8 cellular contexts compared by ENCODE assay signal in genomic region chr5:149345147-149345891, GRCh38. TPM values are rescaled to one million over a fixed set of nuclear protein-coding genes. Genes with fewer than 3 reads are reported as not detected.
DNase-seq lines count a peak whose midpoint lies in the region; ATAC-seq and TF ChIP-seq lines count a peak whose summit lies in the region.

Gene GRPEL2, plus strand, starts transcription at chr5:149345499. Its CDS starts 41 bp downstream, at chr5:149345540.

- peaks cover 15% of the 10 kb centered on the region for H3K36me3 ChIP-seq in IMR-90 (ENCODE audit: control insufficient read depth, insufficient read depth, low read length)
- H3K36me3 ChIP-seq in PC-3 (ENCODE audit: low read depth, low read length) = peaks cover 33% of the 10 kb centered on the region
- H3K36me3 ChIP-seq in mucosa of stomach (ENCODE audit: control insufficient read depth, insufficient read depth, low read length) = peaks cover 4% of the 10 kb centered on the region

- in situ Hi-C loops in IMR-90 (cut with MboI; ENCODE audit: low sequenced_read_pairs) = no loop called here

- peak within 1 kb of the TSS; percentile 71; the same call in 2 of the 3 replicates for H2BK15ac ChIP-seq in IMR-90 (ENCODE audit: low read depth, low read length)

- H3K9me1 ChIP-seq in IMR-90 (ENCODE audit: insufficient read depth, low read length) = peaks cover 3% of the 10 kb centered on the region; the same call in 1 of the 2 replicates

- H3K9me2 ChIP-seq in PC-3 (replicated peaks; ENCODE audit: low read length) = no peaks in the 10 kb centered on the region

- TF ChIP-seq POLR2A in IMR-90 (IDR thresholded peaks at IDR 0.05; ENCODE audit: low read depth, low read length) (peak; percentile 71; the same call in 1 of the 2 replicates), erythroblast (IDR thresholded peaks at IDR 0.05; ENCODE audit: low read length) (peak; percentile 97)

- peak within 1 kb of the TSS; percentile 92 to 97 for H4K8ac ChIP-seq in IMR-90 (ENCODE audit: low read depth in 2 of 2, low read length in 2 of 2)

- peak within 1 kb of the TSS; percentile 95 for H4K5ac ChIP-seq in IMR-90 (ENCODE audit: low read depth, low read length)

- POLR2A ChIA-PET in IMR-90 (lab: Charles Lee; ENCODE audit: unreplicated experiment) (interaction anchor here (1.3 kb wide), 1 partner anchor 25 kb away, joined by 5 read pairs; no protein-coding TSS in a partner anchor), PC-3 (lab: Charles Lee; ENCODE audit: unreplicated experiment) (interaction anchor here (0.5 to 1.3 kb wide), 7 partner anchors 11 to 713 kb away, joined by 3 to 15 read pairs (median 5); partner anchors contain the start of gene PCYOX1L)

- ATAC-seq in GM21528 (IDR thresholded peaks at IDR 0.05; ENCODE audit: low FRiP score, unreplicated experiment) = peak; percentile 97
- peak; percentile 97 for ATAC-seq in IMR-90 (ENCODE audit: low read depth)
- ATAC-seq in PC-3 = peak; percentile 97

- peak within 1 kb of the TSS; percentile 96 for H3K4ac ChIP-seq in IMR-90 (ENCODE audit: low read depth, low read length)

- H3K79me2 ChIP-seq in PC-3 (ENCODE audit: low read length) = peaks cover 49% of the 10 kb centered on the region

- H3K23ac ChIP-seq in IMR-90 (ENCODE audit: low read depth, low read length) = peak within 1 kb of the TSS; percentile 93

- H3K79me1 ChIP-seq in IMR-90 (ENCODE audit: low read depth in 1 of 2, low read length in 2 of 2) = peaks cover 27 to 34% of the 10 kb centered on the region in 2 experiments

- H3K4me3 ChIP-seq in IMR-90 (ENCODE audit: insufficient read depth, low read depth, low read length) (peak within 1 kb of the TSS; percentile 75), PC-3 (ENCODE audit: low read length) (peak within 1 kb of the TSS; percentile 81), mucosa of stomach (ENCODE audit: low read length) (peak within 1 kb of the TSS; percentile 88)

- peak within 1 kb of the TSS; percentile 98 for H2AK5ac ChIP-seq in IMR-90 (ENCODE audit: low read depth, low read length)

- BruUV-seq in IMR-90 (replicated peaks; lab: Mats Ljungman, UMichigan) = no TSS peak
- BruUV-seq in PC-3 (replicated peaks; lab: Mats Ljungman, UMichigan) = TSS peak; percentile 56

- CTCF ChIA-PET in IMR-90 (lab: Yijun Ruan, JAX) = interaction anchor here (0.9 kb wide), 1 partner anchor 26 kb away, joined by 5 read pairs; no protein-coding TSS in a partner anchor
- CTCF ChIA-PET in PC-3 (lab: Charles Lee) = interaction anchor here (0.8 to 1.0 kb wide), 4 partner anchors 12 to 31 kb away, joined by 3 to 4 read pairs (median 4); partner anchors contain the start of gene PCYOX1L

- H4K20me1 ChIP-seq in IMR-90 (ENCODE audit: insufficient read depth, low read length) (0 out of 2 replicates have a peak, but pooled peaks cover 4% of the 10 kb centered on the region), PC-3 (ENCODE audit: low read length) (peaks cover 13% of the 10 kb centered on the region)

- H3K56ac ChIP-seq in IMR-90 (ENCODE audit: extremely low read depth, insufficient read depth, low read length) = peak within 1 kb of the TSS; percentile 94

- peaks cover 2% of the 10 kb centered on the region; the same call in 1 of the 2 replicates for H3K4me1 ChIP-seq in IMR-90 (ENCODE audit: control insufficient read depth, insufficient read depth, low read length)
- H3K4me1 ChIP-seq in PC-3 (ENCODE audit: insufficient read depth, low read length) = peaks cover 22% of the 10 kb centered on the region
- H3K4me1 ChIP-seq in mucosa of stomach (ENCODE audit: control insufficient read depth, insufficient read depth, low read length) = no peaks in the 10 kb centered on the region

- TF ChIP-seq CTCF in IMR-90 (conservative IDR thresholded peaks at IDR 0.05; ENCODE audit: low read depth, low read length) (no peak), PC-3 (conservative IDR thresholded peaks at IDR 0.05; ENCODE audit: low read depth, low read length) (no peak)

- peak within 1 kb of the TSS; percentile 96 for H2AK9ac ChIP-seq in IMR-90 (replicated peaks; ENCODE audit: low read depth, low read length, poor library complexity)

- H3K27ac ChIP-seq in IMR-90 (ENCODE audit: insufficient read depth, low read length) (peak within 1 kb of the TSS; percentile 65), PC-3 (ENCODE audit: low read length) (peak within 1 kb of the TSS; percentile 42)

- H3K18ac ChIP-seq in IMR-90 (ENCODE audit: low read depth, low read length) = peak within 1 kb of the TSS; percentile 54

- dilution Hi-C loops in IMR-90 (cut with HindIII; ENCODE audit: low sequenced_read_pairs, unreplicated experiment) = no loop called here

- peak within 1 kb of the TSS; percentile 62 for H2BK5ac ChIP-seq in IMR-90 (ENCODE audit: low read depth, low read length, poor library complexity, severe bottlenecking)

- H2BK120ac ChIP-seq in IMR-90 (ENCODE audit: low read depth, low read length) = peak within 1 kb of the TSS; percentile 49

- DNase-seq in DMS 273 treated with DMSO at 0.1 percent for 48 hours (lab: John Stamatoyannopoulos, UW) = peak; percentile 94
- DNase-seq in IMR-90 = peak; percentile 98
- peak; percentile 100 for DNase-seq in PC-3
- peak; percentile 91 for DNase-seq in activated T-cell treated with anti-CD3 and anti-CD28 coated beads for 48 hours (ENCODE audit: low read depth)
- peak; percentile 98 to 99 for DNase-seq in erythroblast (lab: John Stamatoyannopoulos, UW)
- DNase-seq in stimulated activated CD8-positive, alpha-beta memory T cell treated with anti-CD3 and anti-CD28 coated beads, Interleukin-7, amount 100 ng/mL, for 1 hour (ENCODE audit: low read depth in 2 of 2) = peak; percentile 61 to 71

- peak within 1 kb of the TSS; percentile 96 for H3K14ac ChIP-seq in IMR-90 (replicated peaks; ENCODE audit: low read depth, low read length)

- no peak for TF ChIP-seq RAD21 in IMR-90 (IDR thresholded peaks at IDR 0.05; ENCODE audit: low read length)

- no peaks in the 10 kb centered on the region for H3K9me3 ChIP-seq in IMR-90 (ENCODE audit: control insufficient read depth, insufficient read depth, low read length)
- H3K9me3 ChIP-seq in PC-3 (ENCODE audit: low read length) = no peaks in the 10 kb centered on the region
- H3K9me3 ChIP-seq in mucosa of stomach (ENCODE audit: control insufficient read depth, low read length) = no peaks in the 10 kb centered on the region

- no peaks in the 10 kb centered on the region for H3F3A ChIP-seq in PC-3 (ENCODE audit: low read length, unreplicated experiment)

- H3K27me3 ChIP-seq in IMR-90 (ENCODE audit: control insufficient read depth, insufficient read depth, low read length) = no peaks in the 10 kb centered on the region
- H3K27me3 ChIP-seq in PC-3 (ENCODE audit: low read length) = no peaks in the 10 kb centered on the region
- H3K27me3 ChIP-seq in mucosa of stomach (ENCODE audit: control insufficient read depth, insufficient read depth, low read length) = no peaks in the 10 kb centered on the region

- peak within 1 kb of the TSS; percentile 96 for H2AFZ ChIP-seq in IMR-90 (replicated peaks; ENCODE audit: low read length, poor library complexity)
- H2AFZ ChIP-seq in PC-3 (ENCODE audit: low read length) = peak within 1 kb of the TSS; percentile 93

- peak within 1 kb of the TSS; percentile 81 for H3K9ac ChIP-seq in IMR-90 (ENCODE audit: low read depth, low read length)
- peak within 1 kb of the TSS; percentile 92 for H3K9ac ChIP-seq in PC-3 (ENCODE audit: low read length)
- H3K9ac ChIP-seq in mucosa of stomach (ENCODE audit: low read length) = peak within 1 kb of the TSS; percentile 69

- H2BK20ac ChIP-seq in IMR-90 (ENCODE audit: low read depth, low read length) = no peak within 1 kb of the TSS

- intact Hi-C loops in IMR-90 (cut with micrococcal nuclease) = loop anchor here (1.0 to 5.0 kb wide), 3 partner anchors 25 to 203 kb away; partner anchors contain the start of gene ABLIM3
- intact Hi-C loops in PC-3 (cut with micrococcal nuclease) = loop anchor here (1.0 to 5.0 kb wide), 2 partner anchors 12 to 203 kb away; partner anchors contain the start of gene ABLIM3

- peak within 1 kb of the TSS; percentile 89 for H3K4me2 ChIP-seq in IMR-90 (ENCODE audit: low read depth, low read length)
- H3K4me2 ChIP-seq in PC-3 (ENCODE audit: low read length) = peak within 1 kb of the TSS; percentile 86

- WGBS in IMR-90 (ENCODE audit: extremely low coverage in 2 of 2, insufficient read length in 1 of 2), 2 experiments = 0% methylated on average over 34 of the region's 54 CpGs; no CpG with 5 or more reads in 1 of the 2 experiments

- peak within 1 kb of the TSS; percentile 95 for H4K91ac ChIP-seq in IMR-90 (ENCODE audit: insufficient read depth, low read depth, low read length)

TF ChIP-seq in IMR-90, 13 proteins besides CTCF, POLR2A, EP300 and RAD21:
- TF ChIP-seq CEBPB (IDR thresholded peaks at IDR 0.05; ENCODE audit: low read depth, low read length) (no peak), RFX5 (IDR thresholded peaks at IDR 0.05; ENCODE audit: low read depth, low read length) (no peak), MAFK (IDR thresholded peaks at IDR 0.05; ENCODE audit: low read depth, low read length) (no peak), CHD1 (IDR thresholded peaks at IDR 0.05; ENCODE audit: low read depth, low read length) (no peak), MXI1 (IDR thresholded peaks at IDR 0.05; ENCODE audit: borderline replicate concordance, low read depth, low read length) (peak; percentile 90), RCOR1 (IDR thresholded peaks at IDR 0.05; ENCODE audit: insufficient replicate concordance, low read length) (peak; percentile 89), USF2 (IDR thresholded peaks at IDR 0.05; ENCODE audit: low read depth, low read length) (peak; percentile 29)

RNA-seq across cellular contexts. Expression of gene GRPEL2, which starts in this region (rescaled TPM):
- total RNA-seq in IMR-90 (2012; rRNA removed) (18.1 and 30.3 TPM in 2 replicates), PC-3 (2014; rRNA removed) (43.8 and 49.4 TPM in 2 replicates)
- polyA plus RNA-seq in IMR-90 (2012; rRNA removed) = 4.8 and 6.2 TPM in 2 replicates
- polyA plus RNA-seq in IMR-90 (2012; cell fraction: cytosol; rRNA removed) = 1.7 and 2.5 TPM in 2 replicates
- polyA plus RNA-seq in IMR-90 (2012; cell fraction: nucleus; rRNA removed; ENCODE audit: low replicate concordance) = 4.7 and 6.4 TPM in 2 replicates

Comparison
In these comparisons a context has a peak if more than half of its experiments do, and no peak if none do; other contexts are left out.
1. Peak in every context shown above with its lines: DNase-seq, ATAC-seq, H3K4me3 ChIP-seq and H3K27ac ChIP-seq.